In the genomic region with DNA sequence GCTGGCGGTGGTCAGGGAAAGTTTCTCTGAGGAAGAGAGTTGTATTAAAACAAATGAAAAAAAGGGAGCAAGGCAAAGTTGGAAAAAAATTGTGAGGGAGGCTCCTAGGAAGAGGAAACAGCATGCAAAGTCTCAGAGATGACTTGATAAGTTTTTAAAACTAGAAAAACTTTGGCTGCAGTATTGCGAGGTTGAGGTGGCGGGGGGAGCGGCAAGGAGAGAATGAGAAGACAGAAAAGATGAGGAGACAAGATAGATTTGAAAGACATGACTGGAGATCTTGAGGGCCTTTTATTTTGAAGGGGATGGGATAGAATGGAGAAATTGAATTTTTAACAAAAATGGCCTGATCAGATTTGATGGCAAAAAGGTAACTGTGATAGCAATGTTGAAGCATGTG, we compare ENCODE assay signal across 23 cellular contexts. TPM values are rescaled to one million over a fixed set of nuclear protein-coding genes. Genes with fewer than 3 reads are reported as not detected.
DNase-seq lines count a peak whose midpoint lies in the region; ATAC-seq, FAIRE-seq and TF ChIP-seq lines count a peak whose summit lies in the region.
"Had no signal": no experiment of that assay in that cellular context is flagged by ENCODE, and none has a peak within 500 bp of the region (broad histone marks: within the 10 kb centered on the region; RNA-seq: fewer than 3 reads in every experiment).

No MANE protein-coding gene starts in this region.

- H3K4me2 ChIP-seq in K562 (ENCODE audit: insufficient read depth, low read length), result peak overlapping the region; percentile 21; the same call in 1 of the 2 replicates
- H3K4me2 ChIP-seq: KMS-11 had no signal

- in situ Hi-C loops in K562 (cut with MboI), result no loop called here
- in situ Hi-C loops in GM13976 (cut with MboI; ENCODE audit: low sequenced_read_pairs, unreplicated experiment), result no loop called here

- peaks cover 53% of the 10 kb centered on the region for H3K79me2 ChIP-seq in K562 (ENCODE audit: control insufficient read depth, insufficient read depth, low read length)

- H3K4me3 ChIP-seq in HEK293 (ENCODE audit: low read depth, low read length) (no peak overlapping the region), K562 (no peak overlapping the region)
- H3K4me3 ChIP-seq: GM23248, Peyer's patch had no signal

- peak overlapping the region; percentile 58 for H3K27ac Mint-ChIP-seq in activated naive CD8-positive, alpha-beta T cell
- no peak overlapping the region for H3K27ac Mint-ChIP-seq in activated naive CD8-positive, alpha-beta T cell treated with anti-CD3 and anti-CD28 coated beads, Interleukin-2, amount 50 U/mL, for 24 hours
- peak overlapping the region; percentile 0 to 15 for H3K27ac Mint-ChIP-seq in stimulated activated naive CD8-positive, alpha-beta T cell treated with anti-CD3 and anti-CD28 coated beads, Interleukin-15, amount 100 ng/mL, for 72 hours

- no peaks in the 10 kb centered on the region for H3K27me3 ChIP-seq in K562 (ENCODE audit: control insufficient read depth in 2 of 2, insufficient read depth in 2 of 2, low read length in 2 of 2)
- H3K27me3 ChIP-seq: Peyer's patch had no signal

- no peak overlapping the region for H3K27ac ChIP-seq in HEK293 (ENCODE audit: extremely low read depth, low read depth, low read length)
- peak overlapping the region; percentile 33; the same call in 1 of the 3 replicates for H3K27ac ChIP-seq in K562 (ENCODE audit: extremely low read depth, low read depth, low read length)
- H3K27ac ChIP-seq: C4-2B, GM23248, KMS-11, Peyer's patch had no signal

- POLR2A ChIA-PET in HEK293 (lab: Yijun Ruan, JAX) (no interaction called here), K562 (lab: Yijun Ruan, JAX) (interaction anchor here (0.6 to 1.0 kb wide), 2 partner anchors 36 to 332 kb away, joined by 3 to 5 read pairs; no protein-coding TSS in a partner anchor)

- H3K4me1 ChIP-seq in HEK293 (ENCODE audit: control insufficient read depth, insufficient read depth, low read length) (no peaks in the 10 kb centered on the region), K562 (replicated peaks in 1 of 2; ENCODE audit: control insufficient read depth in 2 of 2, insufficient read depth in 2 of 2, low read length in 2 of 2) (peaks cover 6 to 10% of the 10 kb centered on the region in 2 experiments; a peak in 4 of 5 replicates)

- ATAC-seq in activated naive CD8-positive, alpha-beta T cell treated with anti-CD3 and anti-CD28 coated beads, Interleukin-2, amount 50 U/mL, for 24 hours, result no peak
- no peak for ATAC-seq in K562
- ATAC-seq in stimulated activated naive CD8-positive, alpha-beta T cell treated with anti-CD3 and anti-CD28 coated beads, Interleukin-15, amount 100 ng/mL, for 72 hours, result no peak
- no peak for ATAC-seq in GM19328 (IDR thresholded peaks at IDR 0.05; ENCODE audit: unreplicated experiment)
- ATAC-seq: SK-N-SH treated with all-trans-retinoic acid at 6 μM for 48 hours had no signal

- H3K36me3 Mint-ChIP-seq in activated naive CD8-positive, alpha-beta T cell, result no peaks in the 10 kb centered on the region
- no peaks in the 10 kb centered on the region for H3K36me3 Mint-ChIP-seq in activated naive CD8-positive, alpha-beta T cell treated with anti-CD3 and anti-CD28 coated beads, Interleukin-2, amount 50 U/mL, for 24 hours (ENCODE audit: low read depth)

- BruUV-seq in K562 (replicated peaks; lab: Mats Ljungman, UMichigan), result no TSS peak

- peaks cover 33% of the 10 kb centered on the region for H3K4me1 Mint-ChIP-seq in activated naive CD8-positive, alpha-beta T cell (ENCODE audit: low read depth)
- H3K4me1 Mint-ChIP-seq in activated naive CD8-positive, alpha-beta T cell treated with anti-CD3 and anti-CD28 coated beads, Interleukin-2, amount 50 U/mL, for 24 hours, result peaks cover 19% of the 10 kb centered on the region
- peaks cover 27% of the 10 kb centered on the region for H3K4me1 Mint-ChIP-seq in stimulated activated naive CD8-positive, alpha-beta T cell treated with anti-CD3 and anti-CD28 coated beads, Interleukin-15, amount 100 ng/mL, for 72 hours

- no peak for FAIRE-seq in K562 (lab: Jason Lieb, UNC)
- FAIRE-seq: A204.1, HTR-8/SVneo had no signal

- no peaks in the 10 kb centered on the region for H3K9me1 ChIP-seq in K562 (ENCODE audit: control insufficient read depth, insufficient read depth, low read length)

- CTCF ChIA-PET in HEK293 (lab: Yijun Ruan, JAX), result no interaction called here
- CTCF ChIA-PET in K562 (lab: Yijun Ruan, JAX; ENCODE audit: low intra/inter-chr PET ratio), result no interaction called here

- H3K27me3 Mint-ChIP-seq in activated naive CD8-positive, alpha-beta T cell, result no peaks in the 10 kb centered on the region
- no peaks in the 10 kb centered on the region for H3K27me3 Mint-ChIP-seq in activated naive CD8-positive, alpha-beta T cell treated with anti-CD3 and anti-CD28 coated beads, Interleukin-2, amount 50 U/mL, for 24 hours
- no peaks in the 10 kb centered on the region for H3K27me3 Mint-ChIP-seq in stimulated activated naive CD8-positive, alpha-beta T cell treated with anti-CD3 and anti-CD28 coated beads, Interleukin-15, amount 100 ng/mL, for 72 hours

- intact Hi-C loops in K562 (cut with micrococcal nuclease), result no loop called here

- H2AFZ ChIP-seq in K562 (ENCODE audit: low read depth, low read length), result peak overlapping the region; percentile 42; the same call in 1 of the 2 replicates
- H2AFZ ChIP-seq: GM23248 had no signal

- H3K4me3 Mint-ChIP-seq in activated naive CD8-positive, alpha-beta T cell, result no peak overlapping the region
- no peak overlapping the region for H3K4me3 Mint-ChIP-seq in activated naive CD8-positive, alpha-beta T cell treated with anti-CD3 and anti-CD28 coated beads, Interleukin-2, amount 50 U/mL, for 24 hours
- H3K4me3 Mint-ChIP-seq in stimulated activated naive CD8-positive, alpha-beta T cell treated with anti-CD3 and anti-CD28 coated beads, Interleukin-15, amount 100 ng/mL, for 72 hours, result no peak overlapping the region

- no peak for TF ChIP-seq CTCF in HEK293 (tag by site-specific recombination; IDR thresholded peaks at IDR 0.05)
- TF ChIP-seq CTCF in K562 (IDR thresholded peaks at IDR 0.05 in 2 of 3, conservative IDR thresholded peaks at IDR 0.05 in 1 of 3; ENCODE audit: insufficient read depth in 2 of 3, low read depth in 1 of 3, low read length in 3 of 3), result no peak
- no peak for TF ChIP-seq CTCF in GM13976 (IDR thresholded peaks at IDR 0.05; ENCODE audit: borderline replicate concordance, control extremely low read depth, extremely low read depth, insufficient read depth, missing control alignments)

- no peaks in the 10 kb centered on the region for H3K9me3 Mint-ChIP-seq in activated naive CD8-positive, alpha-beta T cell (ENCODE audit: low read depth)
- no peaks in the 10 kb centered on the region for H3K9me3 Mint-ChIP-seq in activated naive CD8-positive, alpha-beta T cell treated with anti-CD3 and anti-CD28 coated beads, Interleukin-2, amount 50 U/mL, for 24 hours
- H3K9me3 Mint-ChIP-seq in stimulated activated naive CD8-positive, alpha-beta T cell treated with anti-CD3 and anti-CD28 coated beads, Interleukin-15, amount 100 ng/mL, for 72 hours, result no peaks in the 10 kb centered on the region

- no peak for TF ChIP-seq RAD21 in K562 (CRISPR knock-in tag; conservative IDR thresholded peaks at IDR 0.05 in 1 of 2, IDR thresholded peaks at IDR 0.05 in 1 of 2)

- 19% methylated on average over 4 of the region's 4 CpGs for WGBS in K562 (ENCODE audit: insufficient coverage, low coverage, missing lambda C conversion rate)

- H3K36me3 ChIP-seq in HEK293 (ENCODE audit: control insufficient read depth in 2 of 2, insufficient read depth in 1 of 2, low read length in 2 of 2), result no peaks in the 10 kb centered on the region
- no peaks in the 10 kb centered on the region for H3K36me3 ChIP-seq in K562 (ENCODE audit: control insufficient read depth, insufficient read depth, low read length)
- H3K36me3 ChIP-seq: Peyer's patch had no signal

- no peak for DNase-seq in activated naive CD8-positive, alpha-beta T cell treated with anti-CD3 and anti-CD28 coated beads, Interleukin-2, amount 50 U/mL, for 24 hours
- peak in 2 of 4 experiments; percentile 22 to 48 for DNase-seq in K562 (ENCODE audit: extremely low read depth in 1 of 4, low spot score in 3 of 4)
- no peak for DNase-seq in stimulated activated naive CD8-positive, alpha-beta T cell treated with anti-CD3 and anti-CD28 coated beads, Interleukin-15, amount 100 ng/mL, for 72 hours
- DNase-seq in GM13976 (ENCODE audit: low spot score), result no peak
- DNase-seq: EL; GF-D8; GM23248; HCEC 1CT; NCI-H1105 treated with DMSO at 0.1 percent for 48 hours; NCI-H2029 treated with DMSO at 0.1 percent for 48 hours; NCI-H345; NCI-H524; NCI-H774; NK-92 treated with Interleukin-12 subunit alpha and Interleukin-12 subunit beta, amount 100 ng/mL, for 24 hours; Peyer's patch had no signal

- no peaks in the 10 kb centered on the region for H3K9me3 ChIP-seq in HEK293 (ENCODE audit: control insufficient read depth, insufficient read depth, low read depth, low read length)
- H3K9me3 ChIP-seq in K562 (replicated peaks; ENCODE audit: control insufficient read depth, insufficient read depth, low read depth, low read length), result no peaks in the 10 kb centered on the region
- H3K9me3 ChIP-seq: Peyer's patch had no signal

- no peak overlapping the region; a peak in 1 of 4 replicates for H3K9ac ChIP-seq in K562 (ENCODE audit: insufficient read depth in 1 of 2, low read depth in 2 of 2, low read length in 2 of 2)
- H3K9ac ChIP-seq: GM23248, KMS-11 had no signal

- no peak for TF ChIP-seq POLR2A in K562 (conservative IDR thresholded peaks at IDR 0.05)

- H4K20me1 ChIP-seq in K562 (replicated peaks; ENCODE audit: control insufficient read depth, insufficient read depth, low read length), result no peaks in the 10 kb centered on the region

- 0 out of 2 replicates have a peak, but pooled peaks have one; percentile 11 for TF ChIP-seq EP300 in K562 (IDR thresholded peaks at IDR 0.05; ENCODE audit: low read length)

RNA-seq across cellular contexts. Expression of a gene that starts 4.8 kb away (rescaled TPM):
- 106 and 238 TPM in 2 replicates for total RNA-seq in K562 (2011; cell fraction: chromatin; rRNA removed; ENCODE audit: low replicate concordance)
- 61.5 and 87.0 TPM in 2 replicates for total RNA-seq in K562 (2011; cell fraction: nucleolus; rRNA removed)
- 180 and 303 TPM in 2 replicates for total RNA-seq in K562 (2011; cell fraction: nucleoplasm; rRNA removed)
- total RNA-seq in K562 (2014; rRNA removed) (434 and 562 TPM in 2 replicates), K562 (2014; rRNA removed; fragmentation: Illumina TruSeq; extraction: Trizol) (257 and 281 TPM in 2 replicates), K562 (2015; rRNA removed; fragmentation: Illumina TruSeq; extraction: Trizol) (305 and 313 TPM in 2 replicates), K562 (2021) (276 and 281 TPM in 2 replicates)
- polyA plus RNA-seq in K562 (2011; rRNA removed) (348 and 408 TPM in 2 replicates), K562 (2014; fragmentation: Illumina TruSeq; extraction: Trizol) (447 and 618 TPM in 2 replicates), K562 (2014; fragmentation: Nextera tagmentation; extraction: Ambion mirVana) (100 to 1,000 TPM; 191 to 202 TPM), K562 (2014; rRNA removed) (292 and 329 TPM in 2 replicates)
- polyA plus RNA-seq in K562 (2011; cell fraction: cytosol; rRNA removed), result 357 and 381 TPM in 2 replicates
- 305 and 318 TPM in 2 replicates for polyA plus RNA-seq in K562 (2011; cell fraction: nucleus; rRNA removed)
- 235 and 382 TPM in 2 replicates for polyA plus RNA-seq in K562 (2012)
- 278 and 307 TPM in 2 replicates for polyA minus RNA-seq in K562 (2011; rRNA and poly(A)+ RNA removed)
- 149 and 195 TPM in 2 replicates for polyA minus RNA-seq in K562 (2011; cell fraction: cytosol; rRNA and poly(A)+ RNA removed)
- polyA minus RNA-seq in K562 (2011; cell fraction: nucleus; rRNA and poly(A)+ RNA removed), result 123 and 159 TPM in 2 replicates

RNA-seq across cellular contexts. Expression of a gene that starts 36.7 kb away (rescaled TPM):
- total RNA-seq in K562 (2011; cell fraction: chromatin; rRNA removed; ENCODE audit: low replicate concordance), result 16.2 and 28.9 TPM in 2 replicates
- 30.3 and 34.9 TPM in 2 replicates for total RNA-seq in K562 (2011; cell fraction: nucleolus; rRNA removed)
- 34.8 and 44.1 TPM in 2 replicates for total RNA-seq in K562 (2011; cell fraction: nucleoplasm; rRNA removed)
- total RNA-seq in K562 (2014; rRNA removed) (37.8 and 53.7 TPM in 2 replicates), K562 (2014; rRNA removed; fragmentation: Illumina TruSeq; extraction: Trizol) (68.4 and 73.7 TPM in 2 replicates), K562 (2015; rRNA removed; fragmentation: Illumina TruSeq; extraction: Trizol) (53.2 and 59.8 TPM in 2 replicates), K562 (2021) (50.2 and 55.9 TPM in 2 replicates)
- polyA plus RNA-seq in K562 (2011; rRNA removed) (48.3 and 69.5 TPM in 2 replicates), K562 (2014; fragmentation: Illumina TruSeq; extraction: Trizol) (47.1 and 53.5 TPM in 2 replicates), K562 (2014; fragmentation: Nextera tagmentation; extraction: Ambion mirVana) (10 to 100 TPM; 87.2 to 91.4 TPM), K562 (2014; rRNA removed) (46.9 and 54.2 TPM in 2 replicates)
- 22.1 and 27.2 TPM in 2 replicates for polyA plus RNA-seq in K562 (2011; cell fraction: cytosol; rRNA removed)
- 15.0 and 15.3 TPM in 2 replicates for polyA plus RNA-seq in K562 (2011; cell fraction: nucleus; rRNA removed)
- polyA plus RNA-seq in K562 (2012), result 78.0 and 85.1 TPM in 2 replicates
- 21.6 and 27.4 TPM in 2 replicates for polyA minus RNA-seq in K562 (2011; rRNA and poly(A)+ RNA removed)
- polyA minus RNA-seq in K562 (2011; cell fraction: cytosol; rRNA and poly(A)+ RNA removed), result 11.4 and 21.0 TPM in 2 replicates
- polyA minus RNA-seq in K562 (2011; cell fraction: nucleus; rRNA and poly(A)+ RNA removed), result 5.1 and 8.3 TPM in 2 replicates
